Comparison of ENCODE assay signal across 8 cellular contexts in genomic region chr9:109411818-109412352, GRCh38.
DNase-seq lines count a peak whose midpoint lies in the region; ATAC-seq and TF ChIP-seq lines count a peak whose summit lies in the region.

No MANE protein-coding gene starts in this region.

- no peaks in the 10 kb centered on the region for H3K36me3 Mint-ChIP-seq in activated naive CD4-positive, alpha-beta T cell treated with anti-CD3 and anti-CD28 coated beads for 36 hours (ENCODE audit: low read depth)
- no peaks in the 10 kb centered on the region for H3K36me3 Mint-ChIP-seq in activated CD8-positive, alpha-beta T cell treated with anti-CD3 and anti-CD28 coated beads for 36 hours (ENCODE audit: low read depth)

- POLR2A ChIA-PET in activated CD8-positive, alpha-beta T cell treated with anti-CD3 and anti-CD28 coated beads for 36 hours (lab: Charles Lee): no interaction called here

- TF ChIP-seq CTCF in activated CD8-positive, alpha-beta T cell treated with anti-CD3 and anti-CD28 coated beads for 36 hours (IDR thresholded peaks at IDR 0.05): peak; percentile 76

- intact Hi-C loops in activated naive CD4-positive, alpha-beta T cell treated with anti-CD3 and anti-CD28 coated beads for 36 hours (cut with micrococcal nuclease): loop anchor here (1.0 to 10.0 kb wide), 13 partner anchors 11 to 733 kb away; partner anchors contain the start of genes ABITRAM, CTNNAL1, ELP1 and EPB41L4B
- intact Hi-C loops in activated CD8-positive, alpha-beta T cell treated with anti-CD3 and anti-CD28 coated beads for 36 hours (cut with micrococcal nuclease): loop anchor here (10.0 kb wide), 1 partner anchor 297 kb away; the partner anchor contains the start of gene TMEM245

- H3K4me3 Mint-ChIP-seq in activated naive CD4-positive, alpha-beta T cell treated with anti-CD3 and anti-CD28 coated beads for 36 hours: no peak overlapping the region
- H3K4me3 Mint-ChIP-seq in activated CD8-positive, alpha-beta T cell treated with anti-CD3 and anti-CD28 coated beads for 36 hours: no peak overlapping the region

- ATAC-seq in GM21723 (IDR thresholded peaks at IDR 0.05; ENCODE audit: unreplicated experiment): peak; percentile 46
- peak; percentile 57 for ATAC-seq in activated CD8-positive, alpha-beta T cell treated with anti-CD3 and anti-CD28 coated beads for 36 hours

- DNase-seq in activated naive CD4-positive, alpha-beta T cell treated with anti-CD3 and anti-CD28 coated beads for 36 hours: peak; percentile 72
- DNase-seq in activated naive CD4-positive, alpha-beta T cell treated with Interleukin-2 at 50 U/mL for 16 hours: no peak
- DNase-seq in activated CD8-positive, alpha-beta T cell treated with anti-CD3 and anti-CD28 coated beads for 36 hours: peak; percentile 71
- DNase-seq in iris pigment epithelial cell (ENCODE audit: low read depth): peak; percentile 65
- no peak for DNase-seq in SW 1271 (lab: John Stamatoyannopoulos, UW)
- no peak for DNase-seq in foreskin melanocyte

- H3K9me3 Mint-ChIP-seq in activated naive CD4-positive, alpha-beta T cell treated with anti-CD3 and anti-CD28 coated beads for 36 hours: no peaks in the 10 kb centered on the region
- H3K9me3 Mint-ChIP-seq in activated CD8-positive, alpha-beta T cell treated with anti-CD3 and anti-CD28 coated beads for 36 hours: no peaks in the 10 kb centered on the region

- peaks cover 22% of the 10 kb centered on the region; the same call in 1 of the 2 replicates for H3K36me3 ChIP-seq in KOPT-K1 (ENCODE audit: insufficient read depth, low read length)

- peaks cover 31% of the 10 kb centered on the region for H3K4me1 Mint-ChIP-seq in activated naive CD4-positive, alpha-beta T cell treated with anti-CD3 and anti-CD28 coated beads for 36 hours (ENCODE audit: low read depth)
- peaks cover 40% of the 10 kb centered on the region for H3K4me1 Mint-ChIP-seq in activated CD8-positive, alpha-beta T cell treated with anti-CD3 and anti-CD28 coated beads for 36 hours (ENCODE audit: low read depth)

- no peaks in the 10 kb centered on the region for H3K9me3 ChIP-seq in KOPT-K1 (ENCODE audit: insufficient read depth, low read length, poor library complexity, severe bottlenecking)

- H3K27ac ChIP-seq in KOPT-K1 (ENCODE audit: low read depth, low read length, poor library complexity, severe bottlenecking): peak overlapping the region; percentile 41

- CTCF ChIA-PET in activated naive CD4-positive, alpha-beta T cell treated with anti-CD3 and anti-CD28 coated beads for 36 hours (lab: Charles Lee): interaction anchor here (0.6 to 2.5 kb wide), 7 partner anchors 9 to 840 kb away, joined by 3 to 12 read pairs (median 5); no protein-coding TSS in a partner anchor
- CTCF ChIA-PET in activated CD8-positive, alpha-beta T cell treated with anti-CD3 and anti-CD28 coated beads for 36 hours (lab: Charles Lee): interaction anchor here (1.0 to 3.1 kb wide), 6 partner anchors 11 to 58 kb away, joined by 3 to 23 read pairs (median 6); no protein-coding TSS in a partner anchor

- H3K27ac Mint-ChIP-seq in activated naive CD4-positive, alpha-beta T cell treated with anti-CD3 and anti-CD28 coated beads for 36 hours: peak overlapping the region; percentile 69
- H3K27ac Mint-ChIP-seq in activated CD8-positive, alpha-beta T cell treated with anti-CD3 and anti-CD28 coated beads for 36 hours: peak overlapping the region; percentile 91

- peaks cover 22% of the 10 kb centered on the region for H3K27me3 Mint-ChIP-seq in activated naive CD4-positive, alpha-beta T cell treated with anti-CD3 and anti-CD28 coated beads for 36 hours (ENCODE audit: low read depth)
- peaks cover 15% of the 10 kb centered on the region for H3K27me3 Mint-ChIP-seq in activated CD8-positive, alpha-beta T cell treated with anti-CD3 and anti-CD28 coated beads for 36 hours

Comparison
In these comparisons a context has a peak if more than half of its experiments do, and no peak if none do; other contexts are left out.
1. DNase-seq: peak in activated naive CD4-positive, alpha-beta T cell treated with anti-CD3 and anti-CD28 coated beads for 36 hours (single experiment), activated CD8-positive, alpha-beta T cell treated with anti-CD3 and anti-CD28 coated beads for 36 hours (single experiment) and iris pigment epithelial cell (single experiment); none in activated naive CD4-positive, alpha-beta T cell treated with Interleukin-2 at 50 U/mL for 16 hours (single experiment), SW 1271 (0 of 2) and foreskin melanocyte (single experiment).